In the genomic region with DNA sequence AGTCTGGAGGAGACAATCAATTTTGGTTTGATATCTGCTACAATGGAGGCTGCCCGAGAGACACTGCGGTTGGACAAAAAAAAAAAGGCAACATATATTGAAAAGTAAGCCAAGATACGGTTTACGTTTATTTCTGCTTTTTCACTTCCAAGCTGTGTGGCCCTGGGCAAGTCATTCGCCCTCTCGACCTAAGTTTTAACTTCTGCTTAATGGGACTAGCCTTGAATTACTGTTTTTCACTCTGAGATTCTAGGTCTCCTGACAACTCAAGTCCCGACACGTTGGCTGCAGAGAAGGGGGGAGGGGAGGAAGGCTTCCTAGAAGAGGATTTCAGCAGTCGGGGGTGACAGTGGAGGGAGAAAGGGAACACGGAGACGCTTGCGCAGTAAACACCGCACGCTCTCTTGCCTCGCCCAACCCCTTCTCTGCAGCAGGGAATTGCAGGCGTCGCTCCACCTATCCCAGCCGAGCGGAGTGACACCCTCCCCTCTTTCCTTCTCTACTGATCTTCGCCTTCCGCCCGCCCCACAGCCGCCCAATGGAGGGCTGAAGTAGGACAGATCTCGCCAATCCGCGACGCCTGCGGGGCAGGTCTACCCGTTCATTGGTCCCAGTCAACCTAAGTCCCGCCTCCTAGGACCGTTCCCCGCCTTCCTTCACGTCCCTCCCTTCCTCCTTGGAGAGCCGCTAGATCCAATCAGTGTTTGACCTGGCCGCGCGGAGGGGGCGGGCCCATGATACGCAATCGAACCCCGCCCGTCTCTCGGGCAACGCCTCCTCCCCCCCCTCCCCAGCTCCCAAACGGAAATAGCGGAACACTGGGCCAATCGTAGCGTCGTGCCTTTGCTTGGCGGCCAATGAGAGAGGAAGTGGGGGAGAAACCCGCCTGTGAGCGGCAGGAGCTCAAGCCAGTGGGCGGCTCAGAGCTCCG, we compare ENCODE assay signal across 1 cellular context.
TF ChIP-seq lines count a peak whose summit lies in the region.

No MANE protein-coding gene starts in this region.

TF ChIP-seq in K562, 482 proteins besides CTCF, POLR2A, EP300 and RAD21 (continued from another document and continues in another):
- TF ChIP-seq ATF3 (IDR thresholded peaks at IDR 0.05) (no peak), ATF3 (CRISPR knock-in tag; conservative IDR thresholded peaks at IDR 0.05) (0 out of 2 replicates have a peak, but pooled peaks have one; percentile 63), TEAD4 (IDR thresholded peaks at IDR 0.05; ENCODE audit: low read length) (peak; percentile 30; the same call in 1 of the 2 replicates), TEAD4 (CRISPR knock-in tag; IDR thresholded peaks at IDR 0.05; ENCODE audit: borderline replicate concordance) (no peak), EZH2 (IDR thresholded peaks at IDR 0.05; ENCODE audit: borderline replicate concordance, low read depth, low read length) (no peak), MBD2 (IDR thresholded peaks at IDR 0.05; ENCODE audit: borderline replicate concordance, low read depth) (peak; percentile 99), GABPA (tag; conservative IDR thresholded peaks at IDR 0.05; ENCODE audit: low read depth) (peak; percentile 94), GABPB1 (CRISPR knock-in tag; IDR thresholded peaks at IDR 0.05) (peak; percentile 90), BMI1 (IDR thresholded peaks at IDR 0.05; ENCODE audit: low read length) (0 out of 2 replicates have a peak, but pooled peaks have one; percentile 39), MTA3 (IDR thresholded peaks at IDR 0.05; ENCODE audit: borderline replicate concordance) (peak; percentile 72; the same call in 1 of the 2 replicates), ESRRA (IDR thresholded peaks at IDR 0.05; ENCODE audit: borderline replicate concordance, low read depth) (0 out of 2 replicates have a peak, but pooled peaks have one; percentile 16), MAFK (IDR thresholded peaks at IDR 0.05; ENCODE audit: low read length) (0 out of 2 replicates have a peak, but pooled peaks have one; percentile 14), ZNF263 (CRISPR knock-in tag; IDR thresholded peaks at IDR 0.05; ENCODE audit: borderline replicate concordance) (peak; percentile 69; the same call in 1 of the 2 replicates), POLR2B (IDR thresholded peaks at IDR 0.05; ENCODE audit: low read depth, partially characterized antibody) (peak; percentile 77), NFYB (IDR thresholded peaks at IDR 0.05; ENCODE audit: extremely low read depth, insufficient read length) (peak; percentile 96), LARP7 (IDR thresholded peaks at IDR 0.05) (no peak), CBX3 (IDR thresholded peaks at IDR 0.05; ENCODE audit: borderline replicate concordance in 1 of 2, low read length in 2 of 2) (peak in 1 of 2 experiments; percentile 32; a peak in 1 of 3 replicates), PHF8 (IDR thresholded peaks at IDR 0.05; ENCODE audit: borderline replicate concordance, low read length) (peak; percentile 43; the same call in 1 of the 2 replicates), BRD9 (IDR thresholded peaks at IDR 0.05; ENCODE audit: low read depth, partially characterized antibody) (peak; percentile 40), ELF2 (CRISPR knock-in tag; IDR thresholded peaks at IDR 0.05) (no peak), ZNF316 (IDR thresholded peaks at IDR 0.05) (no peak), ZNF780A (CRISPR knock-in tag; IDR thresholded peaks at IDR 0.05) (no peak), KDM4B (IDR thresholded peaks at IDR 0.05; ENCODE audit: borderline replicate concordance in 2 of 2, low read depth in 1 of 2) (peak in 1 of 2 experiments; percentile 96; a peak in 2 of 4 replicates), ZFP91 (CRISPR knock-in tag; IDR thresholded peaks at IDR 0.05) (0 out of 2 replicates have a peak, but pooled peaks have one; percentile 35), FOXA3 (CRISPR knock-in tag; conservative IDR thresholded peaks at IDR 0.05 in 1 of 2, IDR thresholded peaks at IDR 0.05 in 1 of 2) (peak in 1 of 2 experiments; percentile 76; a peak in 1 of 4 replicates), SMARCA4 (IDR thresholded peaks at IDR 0.05) (peak; percentile 51; the same call in 1 of the 2 replicates), POLR2G (IDR thresholded peaks at IDR 0.05; ENCODE audit: low read depth, low read length) (peak; percentile 47; the same call in 1 of the 2 replicates), ELF1 (tag; IDR thresholded peaks at IDR 0.05) (peak; percentile 67; the same call in 1 of the 2 replicates), LEF1 (IDR thresholded peaks at IDR 0.05) (peak; percentile 74), BRF1 (IDR thresholded peaks at IDR 0.05; ENCODE audit: borderline replicate concordance, extremely low read depth, insufficient read length) (no peak), SPI1 (IDR thresholded peaks at IDR 0.05; ENCODE audit: borderline replicate concordance, low read depth, low read length) (peak; percentile 95), ZFP36 (IDR thresholded peaks at IDR 0.05; ENCODE audit: low read depth, low read length, partially characterized antibody) (peak; percentile 10), CBFA2T3 (IDR thresholded peaks at IDR 0.05) (peak; percentile 26; the same call in 1 of the 2 replicates), POLR2AphosphoS2 (IDR thresholded peaks at IDR 0.05; ENCODE audit: low read length) (no peak; the same call in 1 of the 2 replicates), ZNF740 (CRISPR knock-in tag; IDR thresholded peaks at IDR 0.05) (peak; percentile 97), ZNF740 (tag; IDR thresholded peaks at IDR 0.05) (peak in 1 of 2 experiments; percentile 91; a peak in 2 of 4 replicates), POLR2AphosphoS5 (IDR thresholded peaks at IDR 0.05; ENCODE audit: control insufficient read depth, insufficient read depth, low read depth, low read length) (peak; percentile 84), FOXM1 (IDR thresholded peaks at IDR 0.05; ENCODE audit: low read depth) (no peak; the same call in 1 of the 2 replicates), FOXM1 (CRISPR knock-in tag; IDR thresholded peaks at IDR 0.05; ENCODE audit: low read depth) (0 out of 2 replicates have a peak, but pooled peaks have one; percentile 18), SMAD4 (CRISPR knock-in tag; conservative IDR thresholded peaks at IDR 0.05) (0 out of 2 replicates have a peak, but pooled peaks have one; percentile 20), ZNF561 (CRISPR knock-in tag; conservative IDR thresholded peaks at IDR 0.05) (no peak), C11orf30 (IDR thresholded peaks at IDR 0.05; ENCODE audit: low read depth) (no peak), ZNF707 (CRISPR knock-in tag; conservative IDR thresholded peaks at IDR 0.05) (no peak), TAF7 (tag; IDR thresholded peaks at IDR 0.05) (peak; percentile 70; the same call in 1 of the 2 replicates)
- TF ChIP-seq, protein P1, sequence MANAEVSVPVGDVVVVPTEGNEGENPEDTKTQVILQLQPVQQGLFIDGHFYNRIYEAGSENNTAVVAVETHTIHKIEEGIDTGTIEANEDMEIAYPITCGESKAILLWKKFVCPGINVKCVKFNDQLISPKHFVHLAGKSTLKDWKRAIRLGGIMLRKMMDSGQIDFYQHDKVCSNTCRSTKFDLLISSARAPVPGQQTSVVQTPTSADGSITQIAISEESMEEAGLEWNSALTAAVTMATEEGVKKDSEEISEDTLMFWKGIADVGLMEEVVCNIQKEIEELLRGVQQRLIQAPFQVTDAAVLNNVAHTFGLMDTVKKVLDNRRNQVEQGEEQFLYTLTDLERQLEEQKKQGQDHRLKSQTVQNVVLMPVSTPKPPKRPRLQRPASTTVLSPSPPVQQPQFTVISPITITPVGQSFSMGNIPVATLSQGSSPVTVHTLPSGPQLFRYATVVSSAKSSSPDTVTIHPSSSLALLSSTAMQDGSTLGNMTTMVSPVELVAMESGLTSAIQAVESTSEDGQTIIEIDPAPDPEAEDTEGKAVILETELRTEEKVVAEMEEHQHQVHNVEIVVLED (CRISPR knock-in tag; IDR thresholded peaks at IDR 0.05) = peak; percentile 35; the same call in 1 of the 2 replicates
- TF ChIP-seq, protein P2, sequence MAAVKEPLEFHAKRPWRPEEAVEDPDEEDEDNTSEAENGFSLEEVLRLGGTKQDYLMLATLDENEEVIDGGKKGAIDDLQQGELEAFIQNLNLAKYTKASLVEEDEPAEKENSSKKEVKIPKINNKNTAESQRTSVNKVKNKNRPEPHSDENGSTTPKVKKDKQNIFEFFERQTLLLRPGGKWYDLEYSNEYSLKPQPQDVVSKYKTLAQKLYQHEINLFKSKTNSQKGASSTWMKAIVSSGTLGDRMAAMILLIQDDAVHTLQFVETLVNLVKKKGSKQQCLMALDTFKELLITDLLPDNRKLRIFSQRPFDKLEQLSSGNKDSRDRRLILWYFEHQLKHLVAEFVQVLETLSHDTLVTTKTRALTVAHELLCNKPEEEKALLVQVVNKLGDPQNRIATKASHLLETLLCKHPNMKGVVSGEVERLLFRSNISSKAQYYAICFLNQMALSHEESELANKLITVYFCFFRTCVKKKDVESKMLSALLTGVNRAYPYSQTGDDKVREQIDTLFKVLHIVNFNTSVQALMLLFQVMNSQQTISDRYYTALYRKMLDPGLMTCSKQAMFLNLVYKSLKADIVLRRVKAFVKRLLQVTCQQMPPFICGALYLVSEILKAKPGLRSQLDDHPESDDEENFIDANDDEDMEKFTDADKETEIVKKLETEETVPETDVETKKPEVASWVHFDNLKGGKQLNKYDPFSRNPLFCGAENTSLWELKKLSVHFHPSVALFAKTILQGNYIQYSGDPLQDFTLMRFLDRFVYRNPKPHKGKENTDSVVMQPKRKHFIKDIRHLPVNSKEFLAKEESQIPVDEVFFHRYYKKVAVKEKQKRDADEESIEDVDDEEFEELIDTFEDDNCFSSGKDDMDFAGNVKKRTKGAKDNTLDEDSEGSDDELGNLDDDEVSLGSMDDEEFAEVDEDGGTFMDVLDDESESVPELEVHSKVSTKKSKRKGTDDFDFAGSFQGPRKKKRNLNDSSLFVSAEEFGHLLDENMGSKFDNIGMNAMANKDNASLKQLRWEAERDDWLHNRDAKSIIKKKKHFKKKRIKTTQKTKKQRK (IDR thresholded peaks at IDR 0.05; ENCODE audit: borderline replicate concordance, low read depth, low read length) = peak; percentile 90
- TF ChIP-seq, protein P3, sequence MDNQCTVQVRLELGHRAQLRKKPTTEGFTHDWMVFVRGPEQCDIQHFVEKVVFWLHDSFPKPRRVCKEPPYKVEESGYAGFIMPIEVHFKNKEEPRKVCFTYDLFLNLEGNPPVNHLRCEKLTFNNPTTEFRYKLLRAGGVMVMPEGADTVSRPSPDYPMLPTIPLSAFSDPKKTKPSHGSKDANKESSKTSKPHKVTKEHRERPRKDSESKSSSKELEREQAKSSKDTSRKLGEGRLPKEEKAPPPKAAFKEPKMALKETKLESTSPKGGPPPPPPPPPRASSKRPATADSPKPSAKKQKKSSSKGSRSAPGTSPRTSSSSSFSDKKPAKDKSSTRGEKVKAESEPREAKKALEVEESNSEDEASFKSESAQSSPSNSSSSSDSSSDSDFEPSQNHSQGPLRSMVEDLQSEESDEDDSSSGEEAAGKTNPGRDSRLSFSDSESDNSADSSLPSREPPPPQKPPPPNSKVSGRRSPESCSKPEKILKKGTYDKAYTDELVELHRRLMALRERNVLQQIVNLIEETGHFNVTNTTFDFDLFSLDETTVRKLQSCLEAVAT (IDR thresholded peaks at IDR 0.05) = peak in 1 of 2 experiments; percentile 46
- TF ChIP-seq, protein P4, sequence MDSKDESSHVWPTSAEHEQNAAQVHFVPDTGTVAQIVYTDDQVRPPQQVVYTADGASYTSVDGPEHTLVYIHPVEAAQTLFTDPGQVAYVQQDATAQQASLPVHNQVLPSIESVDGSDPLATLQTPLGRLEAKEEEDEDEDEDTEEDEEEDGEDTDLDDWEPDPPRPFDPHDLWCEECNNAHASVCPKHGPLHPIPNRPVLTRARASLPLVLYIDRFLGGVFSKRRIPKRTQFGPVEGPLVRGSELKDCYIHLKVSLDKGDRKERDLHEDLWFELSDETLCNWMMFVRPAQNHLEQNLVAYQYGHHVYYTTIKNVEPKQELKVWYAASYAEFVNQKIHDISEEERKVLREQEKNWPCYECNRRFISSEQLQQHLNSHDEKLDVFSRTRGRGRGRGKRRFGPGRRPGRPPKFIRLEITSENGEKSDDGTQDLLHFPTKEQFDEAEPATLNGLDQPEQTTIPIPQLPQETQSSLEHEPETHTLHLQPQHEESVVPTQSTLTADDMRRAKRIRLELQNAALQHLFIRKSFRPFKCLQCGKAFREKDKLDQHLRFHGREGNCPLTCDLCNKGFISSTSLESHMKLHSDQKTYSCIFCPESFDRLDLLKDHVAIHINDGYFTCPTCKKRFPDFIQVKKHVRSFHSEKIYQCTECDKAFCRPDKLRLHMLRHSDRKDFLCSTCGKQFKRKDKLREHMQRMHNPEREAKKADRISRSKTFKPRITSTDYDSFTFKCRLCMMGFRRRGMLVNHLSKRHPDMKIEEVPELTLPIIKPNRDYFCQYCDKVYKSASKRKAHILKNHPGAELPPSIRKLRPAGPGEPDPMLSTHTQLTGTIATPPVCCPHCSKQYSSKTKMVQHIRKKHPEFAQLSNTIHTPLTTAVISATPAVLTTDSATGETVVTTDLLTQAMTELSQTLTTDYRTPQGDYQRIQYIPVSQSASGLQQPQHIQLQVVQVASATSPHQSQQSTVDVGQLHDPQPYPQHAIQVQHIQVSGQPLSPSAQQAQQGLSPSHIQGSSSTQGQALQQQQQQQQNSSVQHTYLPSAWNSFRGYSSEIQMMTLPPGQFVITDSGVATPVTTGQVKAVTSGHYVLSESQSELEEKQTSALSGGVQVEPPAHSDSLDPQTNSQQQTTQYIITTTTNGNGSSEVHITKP (IDR thresholded peaks at IDR 0.05; ENCODE audit: partially characterized antibody) = peak; percentile 6
